28 cellular contexts compared by ENCODE assay signal in genomic region chr19:28549680-28550277, GRCh38.
A peak's percentile ranks its signal among the peaks of the same experiment; 100 is the strongest.
DNase-seq lines count a peak whose midpoint lies in the region; ATAC-seq and TF ChIP-seq lines count a peak whose summit lies in the region.
"Had no signal": no experiment of that assay in that cellular context is flagged by ENCODE, and none has a peak within 500 bp of the region (broad histone marks: within the 10 kb centered on the region; RNA-seq: fewer than 3 reads in every experiment).

No MANE protein-coding gene starts in this region.

- H4K20me1 ChIP-seq in DND-41 (ENCODE audit: insufficient read depth, low read length) (no peaks in the 10 kb centered on the region), OCI-LY1 (ENCODE audit: insufficient read depth, low read length) (no peaks in the 10 kb centered on the region)
- H4K20me1 ChIP-seq: BLaER1 treated with 17β-estradiol and CSF1 and Interleukin-3, amounts not matched to agents 10 nM and 100 nM had no signal

- no peak overlapping the region for H2AK5ac ChIP-seq in trophoblast cell (ENCODE audit: low read length)

- H3K4me1 ChIP-seq in DND-41 (ENCODE audit: insufficient read depth, low read length) (peaks cover 42% of the 10 kb centered on the region), OCI-LY1 (ENCODE audit: insufficient read depth, low read length, severe bottlenecking) (peaks cover 58% of the 10 kb centered on the region), trophoblast cell (ENCODE audit: control insufficient read depth in 1 of 2, insufficient read depth in 2 of 2, low read length in 2 of 2) (no peaks in the 10 kb centered on the region)
- H3K4me1 ChIP-seq: A549 had no signal

- H3K9me3 ChIP-seq in DND-41 (ENCODE audit: insufficient read depth, low read length, severe bottlenecking) (no peaks in the 10 kb centered on the region), OCI-LY1 (ENCODE audit: low read length) (no peaks in the 10 kb centered on the region), trophoblast cell (ENCODE audit: insufficient read depth, low read depth, low read length) (peaks cover 2% of the 10 kb centered on the region)

- no peak overlapping the region for H4K12ac ChIP-seq in trophoblast cell (ENCODE audit: low read depth, low read length)

- no peaks in the 10 kb centered on the region for H3F3A ChIP-seq in OCI-LY1 (ENCODE audit: insufficient read depth, low read length)

- H3K79me1 ChIP-seq in trophoblast cell (ENCODE audit: low read length), result no peaks in the 10 kb centered on the region

- no peak overlapping the region for H2BK120ac ChIP-seq in trophoblast cell (ENCODE audit: insufficient read depth, low read length, poor library complexity)

- no peak overlapping the region for H3K4ac ChIP-seq in trophoblast cell (ENCODE audit: low read depth, low read length)

- peaks cover 8% of the 10 kb centered on the region for H3K27me3 Mint-ChIP-seq in nephron progenitor cell (ENCODE audit: low read depth, poor library complexity)
- H3K27me3 Mint-ChIP-seq: CD4-positive, alpha-beta T cell had no signal

- no peaks in the 10 kb centered on the region for H3K36me3 Mint-ChIP-seq in nephron progenitor cell (ENCODE audit: low read depth)

- TF ChIP-seq CTCF in DND-41 (IDR thresholded peaks at IDR 0.05; ENCODE audit: borderline replicate concordance, extremely low read depth, low read length, poor library complexity, severe bottlenecking) (no peak), OCI-LY1 (IDR thresholded peaks at IDR 0.05; ENCODE audit: low read length) (no peak), nephron progenitor cell (IDR thresholded peaks at IDR 0.05) (no peak), GM13977 (IDR thresholded peaks at IDR 0.05; ENCODE audit: extremely low read depth, insufficient read depth, missing control alignments) (no peak)

- H3K27ac Mint-ChIP-seq in nephron progenitor cell, result peak overlapping the region; percentile 49
- H3K27ac Mint-ChIP-seq: CD4-positive, alpha-beta T cell had no signal

- DNase-seq in DND-41 (no peak), nephron progenitor cell (no peak), trophoblast cell (no peak), GM13977 (ENCODE audit: low spot score) (no peak)
- DNase-seq in Jurkat, Clone E6-1 (ENCODE audit: low read depth, low spot score), result peak; percentile 50
- DNase-seq: AML-193; CD4-positive, alpha-beta T cell; COR-L47; DMS53; EL; GDM1; H7; NCI-H1048; NCI-H1417; NCI-H1694; NCI-H2081; NCI-H446; NCI-H524 treated with DMSO at 0.1 percent for 48 hours; NCI-H774; SHP77; T-helper 1 cell had no signal

- H3K9me3 Mint-ChIP-seq in nephron progenitor cell, result no peaks in the 10 kb centered on the region

- no peak overlapping the region for H3K14ac ChIP-seq in trophoblast cell (ENCODE audit: low read length)

- H2BK5ac ChIP-seq in trophoblast cell (ENCODE audit: low read depth, low read length, poor library complexity), result no peak overlapping the region

- no peak overlapping the region for H4K91ac ChIP-seq in trophoblast cell (ENCODE audit: low read depth, low read length)

- no peak overlapping the region for H3K9ac ChIP-seq in DND-41 (ENCODE audit: low read depth, low read length)
- no peak overlapping the region; the same call in 1 of the 2 replicates for H3K9ac ChIP-seq in OCI-LY1 (ENCODE audit: low read length)
- H3K9ac ChIP-seq in trophoblast cell (ENCODE audit: low read length), result no peak overlapping the region
- H3K9ac ChIP-seq: BLaER1 treated with 17β-estradiol and CSF1 and Interleukin-3, amounts not matched to agents 10 nM and 100 nM; KMS-11 had no signal

- H3K79me2 ChIP-seq in DND-41 (ENCODE audit: insufficient read depth, low read length) (no peaks in the 10 kb centered on the region), OCI-LY1 (ENCODE audit: insufficient read depth, low read length) (no peaks in the 10 kb centered on the region), trophoblast cell (ENCODE audit: control insufficient read depth, insufficient read depth, low read length, poor library complexity) (no peaks in the 10 kb centered on the region)

- H2BK12ac ChIP-seq in trophoblast cell (ENCODE audit: low read length), result no peak overlapping the region

- no peaks in the 10 kb centered on the region for H3K27me3 ChIP-seq in DND-41 (ENCODE audit: insufficient read depth, low read length, poor library complexity)
- H3K27me3 ChIP-seq in OCI-LY1 (ENCODE audit: insufficient read depth, low read length), result no peaks in the 10 kb centered on the region
- H3K27me3 ChIP-seq in trophoblast cell (ENCODE audit: insufficient read depth, low read length), result no peaks in the 10 kb centered on the region
- H3K27me3 ChIP-seq: BLaER1 treated with 17β-estradiol and CSF1 and Interleukin-3, amounts not matched to agents 10 nM and 100 nM had no signal

- H3K23ac ChIP-seq in trophoblast cell (ENCODE audit: low read length), result no peak overlapping the region

- ATAC-seq in DND-41 (ENCODE audit: insufficient read depth, low read depth) (no peak; the same call in 2 of the 3 replicates), GM21447 (IDR thresholded peaks at IDR 0.05; ENCODE audit: unreplicated experiment) (no peak)
- ATAC-seq: A549, GM12878 had no signal

- in situ Hi-C loops in GM13977 (cut with MboI; ENCODE audit: low pct_unique_long_range_greater_than_20kb, low sequenced_read_pairs, unreplicated experiment), result no loop called here

- H3K4me1 Mint-ChIP-seq in nephron progenitor cell, result peaks cover 11% of the 10 kb centered on the region

- H3K4me3 ChIP-seq in DND-41 (ENCODE audit: low read depth in 1 of 2, low read length in 2 of 2) (no peak overlapping the region), OCI-LY1 (ENCODE audit: low read depth, low read length, poor library complexity, severe bottlenecking) (no peak overlapping the region), trophoblast cell (ENCODE audit: low read depth, low read length) (no peak overlapping the region)
- H3K4me3 ChIP-seq in Jurkat, Clone E6-1 (ENCODE audit: low read length), result no peak overlapping the region
- H3K4me3 ChIP-seq: A549; BLaER1 treated with 17β-estradiol and CSF1 and Interleukin-3, amounts not matched to agents 10 nM and 100 nM; GM12878 had no signal

- no peak overlapping the region for H3K4me3 Mint-ChIP-seq in nephron progenitor cell
- H3K4me3 Mint-ChIP-seq: CD4-positive, alpha-beta T cell had no signal

- H4K8ac ChIP-seq in trophoblast cell (ENCODE audit: low read depth, low read length), result no peak overlapping the region

- H3K18ac ChIP-seq in trophoblast cell (ENCODE audit: low read length), result no peak overlapping the region

- H3K4me2 ChIP-seq in DND-41 (ENCODE audit: insufficient read depth, low read length) (no peak overlapping the region), OCI-LY1 (ENCODE audit: low read length) (no peak overlapping the region), trophoblast cell (ENCODE audit: low read length) (no peak overlapping the region)
- H3K4me2 ChIP-seq: A549; BLaER1 treated with 17β-estradiol and CSF1 and Interleukin-3, amounts not matched to agents 10 nM and 100 nM; KMS-11 had no signal

- no CpG with 5 or more reads among the region's 7 CpGs for WGBS in trophoblast cell (ENCODE audit: extremely low coverage, insufficient coverage, insufficient read length)

- H3K9me2 ChIP-seq in OCI-LY1 (ENCODE audit: low read depth, low read length), result no peaks in the 10 kb centered on the region

- H3K27ac ChIP-seq in DND-41 (ENCODE audit: low read length) (peak overlapping the region; percentile 48), OCI-LY1 (ENCODE audit: low read depth, low read length, poor library complexity, severe bottlenecking) (peak overlapping the region; percentile 52), trophoblast cell (ENCODE audit: low read depth, low read length) (no peak overlapping the region)
- H3K27ac ChIP-seq: A549; BLaER1 treated with 17β-estradiol and CSF1 and Interleukin-3, amounts not matched to agents 10 nM and 100 nM; KMS-11; RWPE1 had no signal

- H2AFZ ChIP-seq in DND-41 (ENCODE audit: low read depth, low read length), result peak overlapping the region; percentile 0; the same call in 1 of the 2 replicates
- no peak overlapping the region for H2AFZ ChIP-seq in OCI-LY1 (ENCODE audit: low read length)
- H2AFZ ChIP-seq in trophoblast cell (ENCODE audit: insufficient read depth, low read length, poor library complexity), result no peak overlapping the region

- H3K36me3 ChIP-seq in DND-41 (ENCODE audit: insufficient read depth, low read length) (no peaks in the 10 kb centered on the region), OCI-LY1 (ENCODE audit: insufficient read depth, low read length) (no peaks in the 10 kb centered on the region), trophoblast cell (ENCODE audit: control insufficient read depth in 1 of 2, insufficient read depth in 2 of 2, low read length in 2 of 2) (peaks cover 0 to 2% of the 10 kb centered on the region in 2 experiments)
- H3K36me3 ChIP-seq: BLaER1 treated with 17β-estradiol and CSF1 and Interleukin-3, amounts not matched to agents 10 nM and 100 nM had no signal
